In the genomic region with DNA sequence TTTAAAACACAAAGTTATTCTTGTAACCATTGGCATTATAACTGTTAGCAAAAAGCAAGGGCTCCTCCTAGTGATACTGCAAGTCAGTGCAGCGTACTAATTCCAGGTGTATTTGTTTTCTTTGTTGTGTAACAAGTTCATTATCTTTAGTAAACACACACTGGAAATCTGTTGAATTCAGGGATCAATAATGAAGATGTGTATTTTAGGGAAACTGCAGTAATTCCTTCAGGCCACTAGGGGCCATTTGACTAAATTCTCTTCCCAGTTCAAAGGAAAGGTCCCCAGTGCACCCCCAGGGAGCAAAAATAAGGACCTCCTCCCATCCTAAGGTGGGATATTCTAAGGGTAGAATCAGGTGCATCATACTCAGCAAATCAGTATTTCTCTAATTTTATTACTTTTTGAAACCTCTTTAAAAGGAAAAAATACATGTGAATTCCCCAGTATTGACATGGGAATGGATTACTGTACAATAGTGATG, we compare ENCODE assay signal across 8 cellular contexts.
A peak's percentile ranks its signal among the peaks of the same experiment; 100 is the strongest.
DNase-seq lines count a peak whose midpoint lies in the region; ATAC-seq, FAIRE-seq and TF ChIP-seq lines count a peak whose summit lies in the region.

No MANE protein-coding gene starts in this region.

- no peak for ATAC-seq in esophagus mucosa
- no peak for ATAC-seq in naive thymus-derived CD8-positive, alpha-beta T cell

- H3K4me1 Mint-ChIP-seq in naive thymus-derived CD8-positive, alpha-beta T cell: no peaks in the 10 kb centered on the region

- H3K27me3 Mint-ChIP-seq in naive thymus-derived CD8-positive, alpha-beta T cell: peaks cover 12 to 39% (median 30%) of the 10 kb centered on the region in 5 donors

- H3K36me3 Mint-ChIP-seq in naive thymus-derived CD8-positive, alpha-beta T cell: no peaks in the 10 kb centered on the region

- FAIRE-seq in islet of Langerhans (lab: Jason Lieb, UNC): peak; percentile 62

- POLR2A ChIA-PET in AG04449 (lab: Yijun Ruan, JAX): no interaction called here
- POLR2A ChIA-PET in naive thymus-derived CD8-positive, alpha-beta T cell (lab: Charles Lee): no interaction called here

- in situ Hi-C loops in SK-MEL-5 (cut with HindIII; ENCODE audit: low pct_unique_long_range_greater_than_20kb, low sequenced_read_pairs): no loop called here

- H3K9me3 Mint-ChIP-seq in naive thymus-derived CD8-positive, alpha-beta T cell: no peaks in the 10 kb centered on the region

- H3K4me3 ChIP-seq in AG04449 (ENCODE audit: low read depth, low read length): no peak overlapping the region

- H3K27ac Mint-ChIP-seq in naive thymus-derived CD8-positive, alpha-beta T cell: no peak overlapping the region

- DNase-seq in AG04449 (ENCODE audit: low read depth, low spot score): no peak
- DNase-seq in H4 (ENCODE audit: low spot score): peak; percentile 24
- DNase-seq in SK-MEL-5 (ENCODE audit: low read depth, low spot score): peak; percentile 46
- no peak for DNase-seq in hippocampal formation (lab: John Stamatoyannopoulos, UW)
- DNase-seq in stimulated activated CD4-positive, alpha-beta T cell treated with anti-CD3 and anti-CD28 coated beads, Interleukin-2, amount 100 ng/mL, for 24 hours: no peak
- DNase-seq in naive thymus-derived CD8-positive, alpha-beta T cell: no peak

- TF ChIP-seq CTCF in AG04449 (IDR thresholded peaks at IDR 0.05; ENCODE audit: insufficient read depth, low read length, missing control alignments): peak; percentile 39

- CTCF ChIA-PET in AG04449 (lab: Yijun Ruan, JAX): interaction anchor here (0.7 to 6.4 kb wide), 20 partner anchors 9 to 467 kb away, joined by 3 to 80 read pairs (median 4); partner anchors contain the start of gene BAMBI

- H3K4me3 Mint-ChIP-seq in naive thymus-derived CD8-positive, alpha-beta T cell: no peak overlapping the region

Comparison
In these comparisons a context has a peak if more than half of its experiments do, and no peak if none do; other contexts are left out.
1. DNase-seq: peak in H4 (single experiment) and SK-MEL-5 (single experiment); none in AG04449 (single experiment), hippocampal formation (0 of 2), stimulated activated CD4-positive, alpha-beta T cell treated with anti-CD3 and anti-CD28 coated beads, Interleukin-2, amount 100 ng/mL, for 24 hours (0 of 2) and naive thymus-derived CD8-positive, alpha-beta T cell (0 of 10).